ENCODE assay signal across 1 cellular context in genomic region chr10:80104066-80104926, GRCh38.
TF ChIP-seq lines count a peak whose summit lies in the region.

No MANE protein-coding gene starts in this region.

TF ChIP-seq in SK-N-SH treated with all-trans-retinoic acid at 6 μM for 48 hours, 23 proteins besides CTCF, POLR2A, EP300 and RAD21 (continued from another document):
- no peak for TF ChIP-seq ARNTL (CRISPR knock-in tag; IDR thresholded peaks at IDR 0.05; ENCODE audit: borderline replicate concordance, low read depth)
